ENCODE assay signal across 32 cellular contexts in genomic region chr5:113110117-113110516, GRCh38.
"Had no signal": no experiment of that assay in that cellular context is flagged by ENCODE, and none has a peak within 500 bp of the region (broad histone marks: within the 10 kb centered on the region; RNA-seq: fewer than 3 reads in every experiment).

No MANE protein-coding gene starts in this region.

- H3K4me1 Mint-ChIP-seq: activated CD4-positive, alpha-beta T cell treated with anti-CD3 and anti-CD28 coated beads for 36 hours; activated CD4-positive, alpha-beta T cell treated with anti-CD3 and anti-CD28 coated beads, Interleukin-2, amount 10 ng/mL, durations not matched to agents 7 days and 5 days; activated naive CD4-positive, alpha-beta T cell treated with anti-CD3 and anti-CD28 coated beads, Interleukin-2, amount 50 U/mL, for 24 hours; activated naive CD8-positive, alpha-beta T cell treated with anti-CD3 and anti-CD28 coated beads, Interleukin-2, amount 10 ng/mL, durations not matched to agents 7 days and 5 days; brain had no signal

- H3K27ac Mint-ChIP-seq: activated CD4-positive, alpha-beta T cell treated with anti-CD3 and anti-CD28 coated beads for 36 hours; activated CD4-positive, alpha-beta T cell treated with anti-CD3 and anti-CD28 coated beads, Interleukin-2, amount 10 ng/mL, durations not matched to agents 7 days and 5 days; activated CD8-positive, alpha-beta T cell treated with anti-CD3 and anti-CD28 coated beads, Interleukin-2, amount 10 ng/mL, durations not matched to agents 7 days and 5 days; activated naive CD4-positive, alpha-beta T cell treated with anti-CD3 and anti-CD28 coated beads, Interleukin-2, amount 50 U/mL, for 24 hours; activated naive CD8-positive, alpha-beta T cell treated with anti-CD3 and anti-CD28 coated beads, Interleukin-2, amount 10 ng/mL, durations not matched to agents 7 days and 5 days; activated T-cell treated with anti-CD3 and anti-CD28 coated beads, Interleukin-2, amount 50 U/mL, for 24 hours; activated T-helper 2 cell treated with anti-CD3 and anti-CD28 coated beads, Interferon-gamma antibody, Interleukin-2, Interleukin-4, amounts not matched to agents 10 μg/mL and 5 μg/mL and 100 μg/mL, durations not matched to agents 14 hours and 24 hours and 36 hours had no signal

- H3K36me3 ChIP-seq: SJCRH30 had no signal

- FAIRE-seq: astrocyte, bronchial epithelial cell, RCC 7860, TTC549 had no signal

- H3K9me3 ChIP-seq: SJCRH30 had no signal

- ATAC-seq: activated CD4-positive, alpha-beta T cell treated with anti-CD3 and anti-CD28 coated beads for 36 hours; activated CD4-positive, CD25-positive, alpha-beta regulatory T cell treated with anti-CD3 and anti-CD28 coated beads, Interleukin-2, amount 50 U/mL, for 24 hours; activated CD8-positive, alpha-beta T cell treated with anti-CD3 and anti-CD28 coated beads, Interleukin-2, amount 10 ng/mL, durations not matched to agents 7 days and 5 days had no signal

- H3K4me3 ChIP-seq: PC-9, SJCRH30, SK-N-MC had no signal

- DNase-seq: activated CD4-positive, alpha-beta T cell treated with anti-CD3 and anti-CD28 coated beads for 36 hours; activated CD4-positive, alpha-beta T cell treated with anti-CD3 and anti-CD28 coated beads, Interleukin-2, amount 10 ng/mL, durations not matched to agents 7 days and 5 days; activated CD4-positive, alpha-beta T cell treated with anti-CD3 and anti-CD28 coated beads, Interleukin-2, amount 50 U/mL, for 48 hours; activated CD8-positive, alpha-beta T cell treated with anti-CD3 and anti-CD28 coated beads, Interleukin-2, amount 10 ng/mL, durations not matched to agents 7 days and 5 days; activated gamma-delta T cell; activated naive CD4-positive, alpha-beta T cell treated with Interleukin-2 at 50 U/mL for 16 hours; activated naive CD8-positive, alpha-beta T cell treated with anti-CD3 and anti-CD28 coated beads, Interleukin-2, amount 10 ng/mL, durations not matched to agents 7 days and 5 days; activated T-cell treated with anti-CD3 and anti-CD28 coated beads, Interleukin-2, amount 50 U/mL, for 24 hours; caudate nucleus; Karpas-422; KBM-7; NCI-H1105 treated with DMSO at 0.1 percent for 48 hours; NCI-H1436; NCI-H1694 treated with DMSO at 0.1 percent for 48 hours; NCI-H2029; NCI-H510A; NCI-H526; NCI-H748 treated with DMSO at 0.1 percent for 48 hours; PC-9; Right ventricle myocardium superior; SJCRH30; T1000 had no signal

- H3K4me1 ChIP-seq: SJCRH30 had no signal

- H2AFZ ChIP-seq: PC-9 had no signal

- H3K27me3 Mint-ChIP-seq: activated CD4-positive, alpha-beta T cell treated with anti-CD3 and anti-CD28 coated beads for 36 hours; activated naive CD4-positive, alpha-beta T cell treated with anti-CD3 and anti-CD28 coated beads, Interleukin-2, amount 50 U/mL, for 24 hours; activated naive CD8-positive, alpha-beta T cell treated with anti-CD3 and anti-CD28 coated beads, Interleukin-2, amount 10 ng/mL, durations not matched to agents 7 days and 5 days; activated T-cell treated with anti-CD3 and anti-CD28 coated beads, Interleukin-2, amount 50 U/mL, for 24 hours; brain had no signal

- H3K9me3 Mint-ChIP-seq: activated CD4-positive, alpha-beta T cell treated with anti-CD3 and anti-CD28 coated beads, Interleukin-2, amount 10 ng/mL, durations not matched to agents 7 days and 5 days; activated naive CD4-positive, alpha-beta T cell treated with anti-CD3 and anti-CD28 coated beads, Interleukin-2, amount 50 U/mL, for 24 hours; activated naive CD8-positive, alpha-beta T cell treated with anti-CD3 and anti-CD28 coated beads, Interleukin-2, amount 10 ng/mL, durations not matched to agents 7 days and 5 days; activated T-cell treated with anti-CD3 and anti-CD28 coated beads, Interleukin-2, amount 50 U/mL, for 24 hours; activated T-helper 2 cell treated with anti-CD3 and anti-CD28 coated beads, Interferon-gamma antibody, Interleukin-2, Interleukin-4, amounts not matched to agents 10 μg/mL and 5 μg/mL and 100 μg/mL, durations not matched to agents 14 hours and 24 hours and 36 hours had no signal

- H3K4me2 ChIP-seq: PC-9 had no signal

- H3K27ac ChIP-seq: PC-9, RWPE1, SJCRH30, SK-N-MC had no signal

- H3K4me3 Mint-ChIP-seq: activated CD4-positive, alpha-beta T cell treated with anti-CD3 and anti-CD28 coated beads for 36 hours; activated CD4-positive, alpha-beta T cell treated with anti-CD3 and anti-CD28 coated beads, Interleukin-2, amount 10 ng/mL, durations not matched to agents 7 days and 5 days; activated CD8-positive, alpha-beta T cell treated with anti-CD3 and anti-CD28 coated beads, Interleukin-2, amount 10 ng/mL, durations not matched to agents 7 days and 5 days; activated naive CD4-positive, alpha-beta T cell treated with anti-CD3 and anti-CD28 coated beads, Interleukin-2, amount 50 U/mL, for 24 hours; activated naive CD8-positive, alpha-beta T cell treated with anti-CD3 and anti-CD28 coated beads, Interleukin-2, amount 10 ng/mL, durations not matched to agents 7 days and 5 days; activated T-cell treated with anti-CD3 and anti-CD28 coated beads, Interleukin-2, amount 50 U/mL, for 24 hours; brain had no signal

- H3K27me3 ChIP-seq: SJCRH30 had no signal

- H3K36me3 Mint-ChIP-seq: activated naive CD8-positive, alpha-beta T cell treated with anti-CD3 and anti-CD28 coated beads, Interleukin-2, amount 10 ng/mL, durations not matched to agents 7 days and 5 days had no signal
